Comparison of ENCODE assay signal across 9 cellular contexts in the genomic region with DNA sequence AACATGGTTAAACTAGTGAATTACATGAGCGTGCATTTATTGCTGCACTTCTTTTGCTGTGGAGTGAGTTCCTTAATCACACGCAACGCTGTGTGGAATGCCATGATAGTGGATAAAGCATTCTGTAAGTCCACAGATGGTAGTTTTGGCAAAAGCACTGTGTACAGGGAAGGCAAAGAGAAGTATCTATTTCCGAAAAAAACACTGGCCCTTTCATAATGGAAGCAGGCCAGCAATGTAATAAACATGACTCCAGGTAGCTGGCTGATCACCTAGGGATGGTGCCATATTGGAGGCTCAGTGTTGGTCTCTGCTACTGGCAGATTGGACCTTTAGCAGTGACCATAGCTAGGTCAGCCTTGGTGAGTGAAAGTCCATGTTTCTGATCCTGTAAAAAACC.
"Had no signal": no experiment of that assay in that cellular context is flagged by ENCODE, and none has a peak within 500 bp of the region (broad histone marks: within the 10 kb centered on the region; RNA-seq: fewer than 3 reads in every experiment).

No MANE protein-coding gene starts in this region.

- FAIRE-seq: H1, H54, HTR-8/SVneo, K562 had no signal

- DNase-seq: H9, HCEC 1CT, IMR-90, KG1 had no signal

- H3K4me3 ChIP-seq: GM23338, K562 had no signal
